Comparison of ENCODE assay signal across 22 cellular contexts in the genomic region with DNA sequence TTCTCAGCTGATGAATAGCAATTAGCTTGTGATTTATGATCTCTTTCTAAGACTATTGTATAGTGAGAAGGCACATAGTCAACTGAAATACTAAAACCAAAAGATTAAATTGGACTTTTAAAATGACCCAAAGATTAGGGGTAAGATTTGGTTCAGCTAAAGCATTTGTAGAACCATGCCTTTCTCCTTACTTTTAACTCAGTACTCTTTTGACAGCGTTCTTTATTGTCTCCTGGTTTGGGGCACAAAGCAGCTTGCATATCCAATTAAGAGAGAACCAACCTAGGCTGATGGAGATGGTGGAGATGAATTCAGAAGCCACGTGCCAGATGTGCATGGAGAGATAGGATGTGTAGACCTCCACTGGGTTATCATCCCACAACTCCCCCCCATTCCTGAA. TPM values are rescaled to one million over a fixed set of nuclear protein-coding genes. Genes with fewer than 3 reads are reported as not detected.
DNase-seq lines count a peak whose midpoint lies in the region; ATAC-seq, FAIRE-seq and TF ChIP-seq lines count a peak whose summit lies in the region.
"Had no signal": no experiment of that assay in that cellular context is flagged by ENCODE, and none has a peak within 500 bp of the region (broad histone marks: within the 10 kb centered on the region; RNA-seq: fewer than 3 reads in every experiment).

No MANE protein-coding gene starts in this region.

- 0 out of 4 replicates have a peak overlapping the region, but pooled peaks of 1 of the 2 experiments have one; percentile 33 for H4K8ac ChIP-seq in IMR-90 (ENCODE audit: low read depth in 2 of 2, low read length in 2 of 2)

- intact Hi-C loops in HepG2 (cut with micrococcal nuclease; ENCODE audit: unreplicated experiment) (no loop called here), right lobe of liver (cut with DNase I) (no loop called here), IMR-90 (cut with micrococcal nuclease) (no loop called here), endothelial cell of umbilical vein (cut with micrococcal nuclease) (no loop called here)

- no peak overlapping the region for H2AK9ac ChIP-seq in IMR-90 (replicated peaks; ENCODE audit: low read depth, low read length, poor library complexity)

- TF ChIP-seq CTCF in HepG2 (CRISPR knock-in tag; IDR thresholded peaks at IDR 0.05) (no peak), right lobe of liver (IDR thresholded peaks at IDR 0.05) (no peak), IMR-90 (conservative IDR thresholded peaks at IDR 0.05; ENCODE audit: low read depth, low read length) (no peak), endothelial cell of umbilical vein (IDR thresholded peaks at IDR 0.05; ENCODE audit: extremely low read depth in 1 of 2, insufficient read depth in 1 of 2, low read depth in 1 of 2, low read length in 2 of 2) (no peak)

- H3K4me2 ChIP-seq in HepG2 (ENCODE audit: low read depth, low read length) (no peak overlapping the region), IMR-90 (ENCODE audit: low read depth, low read length) (no peak overlapping the region), endothelial cell of umbilical vein (ENCODE audit: insufficient read depth, low read length) (no peak overlapping the region)
- H3K4me2 ChIP-seq: GM23338 had no signal

- no peak overlapping the region for H2AFZ ChIP-seq in HepG2 (ENCODE audit: low read length)
- H2AFZ ChIP-seq in IMR-90 (replicated peaks; ENCODE audit: low read length, poor library complexity) = no peak overlapping the region
- no peak overlapping the region for H2AFZ ChIP-seq in endothelial cell of umbilical vein (ENCODE audit: low read depth, low read length)
- H2AFZ ChIP-seq: GM23338 had no signal

- H3K4me3 ChIP-seq in HepG2 (replicated peaks in 1 of 3; ENCODE audit: insufficient read depth in 1 of 3, low read depth in 2 of 3, low read length in 3 of 3) = no peak overlapping the region
- H3K4me3 ChIP-seq in right lobe of liver = no peak overlapping the region
- no peak overlapping the region for H3K4me3 ChIP-seq in IMR-90 (ENCODE audit: insufficient read depth, low read depth, low read length)
- no peak overlapping the region for H3K4me3 ChIP-seq in endothelial cell of umbilical vein (replicated peaks in 1 of 3; ENCODE audit: insufficient read depth in 1 of 3, low read depth in 1 of 3, low read length in 3 of 3)
- H3K4me3 ChIP-seq: GM23338 had no signal

- H3K79me1 ChIP-seq in IMR-90 (ENCODE audit: low read depth in 1 of 2, low read length in 2 of 2) = peaks cover 8 to 19% of the 10 kb centered on the region in 2 experiments; a peak in 3 of 4 replicates

- H3K9ac ChIP-seq in HepG2 (ENCODE audit: insufficient read depth, low read depth, low read length) (no peak overlapping the region), IMR-90 (ENCODE audit: low read depth, low read length) (no peak overlapping the region), endothelial cell of umbilical vein (replicated peaks; ENCODE audit: extremely low read depth, insufficient read depth, low read length) (no peak overlapping the region)

- no peak overlapping the region for H2BK120ac ChIP-seq in IMR-90 (ENCODE audit: low read depth, low read length)

- H4K91ac ChIP-seq in IMR-90 (ENCODE audit: insufficient read depth, low read depth, low read length) = peak overlapping the region; percentile 9; the same call in 1 of the 2 replicates

- H2BK15ac ChIP-seq in IMR-90 (ENCODE audit: low read depth, low read length) = no peak overlapping the region

- H3K23ac ChIP-seq in IMR-90 (ENCODE audit: low read depth, low read length) = no peak overlapping the region

- H3K56ac ChIP-seq in IMR-90 (ENCODE audit: extremely low read depth, insufficient read depth, low read length) = no peak overlapping the region

- dilution Hi-C loops in IMR-90 (cut with HindIII; ENCODE audit: low sequenced_read_pairs, unreplicated experiment) = no loop called here
- dilution Hi-C loops in endothelial cell of umbilical vein (cut with MboI; ENCODE audit: extremely low pct_ligation_motif_present, low sequenced_read_pairs) = no loop called here

- H3K9me3 ChIP-seq in HepG2 (ENCODE audit: low read length) (no peaks in the 10 kb centered on the region), right lobe of liver (no peaks in the 10 kb centered on the region), IMR-90 (ENCODE audit: control insufficient read depth, insufficient read depth, low read length) (no peaks in the 10 kb centered on the region), endothelial cell of umbilical vein (replicated peaks; ENCODE audit: control insufficient read depth, insufficient read depth, low read length) (no peaks in the 10 kb centered on the region)
- H3K9me3 ChIP-seq: BE2C, Caco-2 had no signal

- TF ChIP-seq EP300 in HepG2 (IDR thresholded peaks at IDR 0.05; ENCODE audit: low read depth in 2 of 2, low read length in 2 of 2) (no peak), HepG2 (CRISPR knock-in tag; IDR thresholded peaks at IDR 0.05; ENCODE audit: borderline replicate concordance) (no peak)

- no peaks in the 10 kb centered on the region for H3K4me1 ChIP-seq in HepG2 (ENCODE audit: insufficient read depth, low read length)
- no peaks in the 10 kb centered on the region for H3K4me1 ChIP-seq in right lobe of liver
- peaks cover 5% of the 10 kb centered on the region; the same call in 1 of the 2 replicates for H3K4me1 ChIP-seq in IMR-90 (ENCODE audit: control insufficient read depth, insufficient read depth, low read length)
- H3K4me1 ChIP-seq in endothelial cell of umbilical vein (ENCODE audit: control insufficient read depth, extremely low read depth, insufficient read depth, low read length) = peaks cover 23% of the 10 kb centered on the region
- H3K4me1 ChIP-seq: BE2C, Caco-2 had no signal

- FAIRE-seq in HepG2 (lab: Jason Lieb, UNC) = no peak
- no peak for FAIRE-seq in endothelial cell of umbilical vein (lab: Jason Lieb, UNC)
- FAIRE-seq: D721Med, G401.6, GM12892, GM18507, H54, HTR-8/SVneo had no signal

- H3K36me3 ChIP-seq in HepG2 (replicated peaks in 1 of 2; ENCODE audit: control insufficient read depth in 1 of 2, insufficient read depth in 2 of 2, low read length in 2 of 2) (peaks cover 0 to 9% of the 10 kb centered on the region in 2 experiments; a peak in 1 of 5 replicates), right lobe of liver (peaks cover 0 to 19% (median 5%) of the 10 kb centered on the region in 4 donors), IMR-90 (ENCODE audit: control insufficient read depth, insufficient read depth, low read length) (peaks cover 7% of the 10 kb centered on the region), endothelial cell of umbilical vein (ENCODE audit: control insufficient read depth in 2 of 2, extremely low read depth in 1 of 2, insufficient read depth in 2 of 2, low read length in 2 of 2) (peaks cover 0 to 3% of the 10 kb centered on the region in 2 experiments)

- H3K9me1 ChIP-seq in IMR-90 (ENCODE audit: insufficient read depth, low read length) (peaks cover 6% of the 10 kb centered on the region), endothelial cell of umbilical vein (replicated peaks; ENCODE audit: control insufficient read depth, extremely low read depth, insufficient read depth, low read length) (no peaks in the 10 kb centered on the region)

- TF ChIP-seq RAD21 in HepG2 (CRISPR knock-in tag; IDR thresholded peaks at IDR 0.05) (no peak), IMR-90 (IDR thresholded peaks at IDR 0.05; ENCODE audit: low read length) (no peak)

- no peaks in the 10 kb centered on the region for H3K79me2 ChIP-seq in HepG2 (ENCODE audit: insufficient read depth, low read length)
- no peaks in the 10 kb centered on the region for H3K79me2 ChIP-seq in endothelial cell of umbilical vein (ENCODE audit: control insufficient read depth, insufficient read depth, low read length)

- POLR2A ChIA-PET in HepG2 (lab: Yijun Ruan, JAX) (no interaction called here), IMR-90 (lab: Charles Lee; ENCODE audit: unreplicated experiment) (no interaction called here), endothelial cell of umbilical vein (lab: Charles Lee) (no interaction called here)

- 0 out of 2 replicates have a peak overlapping the region, but pooled peaks have one; percentile 19 for H3K4ac ChIP-seq in IMR-90 (ENCODE audit: low read depth, low read length)

- DNase-seq in HepG2 (ENCODE audit: low spot score) (no peak), right lobe of liver (no peak), IMR-90 (no peak), endothelial cell of umbilical vein (ENCODE audit: low read depth, low spot score) (no peak), SW480 (ENCODE audit: low spot score) (no peak)
- DNase-seq: ACHN; BE2C; C1 segment of cervical spinal cord; Caco-2; CD4-positive, CD25-positive, alpha-beta regulatory T cell; CD8-positive, alpha-beta memory T cell; HCEC 1CT; KG1 had no signal

- ATAC-seq in HepG2 = peak; percentile 33; the same call in 2 of the 3 replicates
- no peak for ATAC-seq in right lobe of liver
- ATAC-seq in IMR-90 (ENCODE audit: low read depth) = no peak
- no peak for ATAC-seq in GM21447 (IDR thresholded peaks at IDR 0.05; ENCODE audit: unreplicated experiment)
- no peak for ATAC-seq in HG03565 (IDR thresholded peaks at IDR 0.05; ENCODE audit: unreplicated experiment)
- ATAC-seq: GM23338 had no signal

- no peak overlapping the region for H2AK5ac ChIP-seq in IMR-90 (ENCODE audit: low read depth, low read length)

- H3K27me3 ChIP-seq in HepG2 (ENCODE audit: control insufficient read depth in 1 of 2, insufficient read depth in 2 of 2, low read length in 2 of 2) = no peaks in the 10 kb centered on the region
- no peaks in the 10 kb centered on the region for H3K27me3 ChIP-seq in right lobe of liver
- no peaks in the 10 kb centered on the region for H3K27me3 ChIP-seq in IMR-90 (ENCODE audit: control insufficient read depth, insufficient read depth, low read length)
- H3K27me3 ChIP-seq in endothelial cell of umbilical vein (ENCODE audit: control insufficient read depth in 2 of 2, insufficient read depth in 2 of 2, low read length in 2 of 2) = no peaks in the 10 kb centered on the region
- H3K27me3 ChIP-seq: BE2C had no signal

- H2BK20ac ChIP-seq in IMR-90 (ENCODE audit: low read depth, low read length) = no peak overlapping the region; the same call in 1 of the 2 replicates

- no peak overlapping the region for H3K27ac ChIP-seq in HepG2 (ENCODE audit: extremely low read length, insufficient read depth, low read length)
- H3K27ac ChIP-seq in right lobe of liver = no peak overlapping the region
- H3K27ac ChIP-seq in IMR-90 (ENCODE audit: insufficient read depth, low read length) = no peak overlapping the region
- H3K27ac ChIP-seq in endothelial cell of umbilical vein (ENCODE audit: insufficient read depth, low read depth, low read length) = no peak overlapping the region

- in situ Hi-C loops in HepG2 (cut with HindIII; ENCODE audit: extremely low pct_ligation_motif_present, low pct_unique_long_range_greater_than_20kb) (no loop called here), IMR-90 (cut with MboI; ENCODE audit: low sequenced_read_pairs) (no loop called here)

- BruUV-seq in HepG2 (replicated peaks; lab: Mats Ljungman, UMichigan) (no TSS peak), IMR-90 (replicated peaks; lab: Mats Ljungman, UMichigan) (no TSS peak), endothelial cell of umbilical vein (replicated peaks; lab: Mats Ljungman, UMichigan) (no TSS peak)

- no peak overlapping the region for H2BK5ac ChIP-seq in IMR-90 (ENCODE audit: low read depth, low read length, poor library complexity, severe bottlenecking)

- CTCF ChIA-PET in HepG2 (lab: Yijun Ruan, JAX; ENCODE audit: low intra/inter-chr PET ratio, low total read pairs) = no interaction called here
- CTCF ChIA-PET in IMR-90 (lab: Yijun Ruan, JAX) = interaction anchor here (0.5 to 1.7 kb wide), 3 partner anchors 12 to 229 kb away, joined by 3 read pairs; no protein-coding TSS in a partner anchor
- CTCF ChIA-PET in endothelial cell of umbilical vein (lab: Charles Lee) = interaction anchor here (0.9 to 3.7 kb wide), 4 partner anchors 9 to 45 kb away, joined by 3 to 24 read pairs (median 4); partner anchors contain the start of gene FHIP2A

- no peak overlapping the region for H4K5ac ChIP-seq in IMR-90 (ENCODE audit: low read depth, low read length)

- H3K18ac ChIP-seq in IMR-90 (ENCODE audit: low read depth, low read length) = no peak overlapping the region

- no peaks in the 10 kb centered on the region for H4K20me1 ChIP-seq in HepG2 (ENCODE audit: insufficient read depth, low read length)
- H4K20me1 ChIP-seq in IMR-90 (ENCODE audit: insufficient read depth, low read length) = no peaks in the 10 kb centered on the region
- H4K20me1 ChIP-seq in endothelial cell of umbilical vein (replicated peaks; ENCODE audit: control insufficient read depth, extremely low read depth, insufficient read depth, low read length) = no peaks in the 10 kb centered on the region

- H3K14ac ChIP-seq in IMR-90 (replicated peaks; ENCODE audit: low read depth, low read length) = no peak overlapping the region

- WGBS in HepG2 (ENCODE audit: low lambda C conversion rate) = 87% methylated on average over 2 of the region's 2 CpGs
- WGBS in right lobe of liver (ENCODE audit: insufficient coverage, low coverage, low lambda C conversion rate, missing lambda C conversion rate) = 91% methylated on average over 2 of the region's 2 CpGs
- WGBS in IMR-90 (ENCODE audit: extremely low coverage in 2 of 2, insufficient read length in 1 of 2), 2 experiments = no CpG with 5 or more reads among the region's 2 CpGs

- TF ChIP-seq POLR2A in HepG2 (IDR thresholded peaks at IDR 0.05; ENCODE audit: insufficient read depth in 1 of 2, low read depth in 2 of 2, low read length in 2 of 2) = no peak
- TF ChIP-seq POLR2A in right lobe of liver (IDR thresholded peaks at IDR 0.05) = no peak
- no peak for TF ChIP-seq POLR2A in IMR-90 (IDR thresholded peaks at IDR 0.05; ENCODE audit: low read depth, low read length)
- no peak for TF ChIP-seq POLR2A in endothelial cell of umbilical vein (IDR thresholded peaks at IDR 0.05; ENCODE audit: low read depth, low read length)

RNA-seq across cellular contexts. Expression of gene FHIP2A, which starts 45.8 kb away (rescaled TPM):
- 8.3 and 9.0 TPM in 2 replicates for total RNA-seq in HepG2 (2016; rRNA removed; fragmentation: Illumina TruSeq; extraction: Trizol)
- 4.8 and 5.0 TPM in 2 replicates for total RNA-seq in HepG2 (2016; cell fraction: cytosol; rRNA removed; fragmentation: Illumina TruSeq; extraction: Trizol; ENCODE audit: low read depth)
- total RNA-seq in HepG2 (2016; cell fraction: insoluble cytoplasmic fraction; rRNA removed; fragmentation: Illumina TruSeq; extraction: Trizol) = 8.7 and 10.3 TPM in 2 replicates
- 4.4 and 5.4 TPM in 2 replicates for total RNA-seq in HepG2 (2016; cell fraction: membrane; rRNA removed; fragmentation: Illumina TruSeq; extraction: Trizol)
- 12.4 and 13.8 TPM in 2 replicates for total RNA-seq in HepG2 (2016; cell fraction: nucleus; rRNA removed; fragmentation: Illumina TruSeq; extraction: Trizol)
- 6.2 and 6.5 TPM in 2 replicates for polyA plus RNA-seq in HepG2 (2011; rRNA removed)
- polyA plus RNA-seq in HepG2 (2011; cell fraction: cytosol; rRNA removed) = 1.2 and 2.5 TPM in 2 replicates
- 10.0 and 11.4 TPM in 2 replicates for polyA plus RNA-seq in HepG2 (2011; cell fraction: nucleus; rRNA removed)
- 4.2 and 5.2 TPM in 2 replicates for polyA plus RNA-seq in HepG2 (2012)
- 0.26 and 0.31 TPM in 2 replicates for polyA plus RNA-seq in HepG2 (2016; cell fraction: cytosol; fragmentation: Illumina TruSeq; extraction: Trizol; ENCODE audit: low read depth)
- 5.8 and 6.1 TPM in 2 replicates for polyA plus RNA-seq in HepG2 (2016; cell fraction: insoluble cytoplasmic fraction; fragmentation: Illumina TruSeq; extraction: Trizol; ENCODE audit: low read depth)
- polyA plus RNA-seq in HepG2 (2016; cell fraction: membrane; fragmentation: Illumina TruSeq; extraction: Trizol; ENCODE audit: low read depth) = 0.65 and 1.7 TPM in 2 replicates
- 17.4 and 23.7 TPM in 2 replicates for polyA plus RNA-seq in HepG2 (2016; cell fraction: nucleus; fragmentation: Illumina TruSeq; extraction: Trizol; ENCODE audit: insufficient read depth, low read depth)
- polyA minus RNA-seq in HepG2 (2011; rRNA and poly(A)+ RNA removed; ENCODE audit: low replicate concordance) = 9.9 and 17.5 TPM in 2 replicates
- polyA minus RNA-seq in HepG2 (2011; cell fraction: cytosol; rRNA and poly(A)+ RNA removed) = 11.0 and 15.0 TPM in 2 replicates
- 30.1 and 31.0 TPM in 2 replicates for polyA minus RNA-seq in HepG2 (2011; cell fraction: nucleus; rRNA and poly(A)+ RNA removed)
- 10 to 100 TPM; 17.4 to 22.8 (median 21.7) TPM for total RNA-seq in right lobe of liver
- 16.5 and 21.7 TPM in 2 replicates for total RNA-seq in IMR-90 (2012; rRNA removed)
- 8.9 and 10.7 TPM in 2 replicates for polyA plus RNA-seq in IMR-90 (2012; rRNA removed)
- polyA plus RNA-seq in IMR-90 (2012; cell fraction: cytosol; rRNA removed) = 2.5 and 7.1 TPM in 2 replicates
- 39.6 and 46.5 TPM in 2 replicates for polyA plus RNA-seq in IMR-90 (2012; cell fraction: nucleus; rRNA removed; ENCODE audit: low replicate concordance)
- total RNA-seq in endothelial cell of umbilical vein = 34.8 and 39.6 TPM in 2 replicates
- 10.5 and 13.3 TPM in 2 replicates for polyA plus RNA-seq in endothelial cell of umbilical vein
- 8.3 and 8.7 TPM in 2 replicates for polyA plus RNA-seq in endothelial cell of umbilical vein (2011; cell fraction: cytosol; rRNA removed)
- polyA plus RNA-seq in endothelial cell of umbilical vein (2011; cell fraction: nucleus; rRNA removed) = 50.7 and 58.3 TPM in 2 replicates
- 21.1 and 24.6 TPM in 2 replicates for polyA plus RNA-seq in endothelial cell of umbilical vein (2012)
- 30.5 and 39.0 TPM in 2 replicates for polyA minus RNA-seq in endothelial cell of umbilical vein
- 18.3 TPM for polyA minus RNA-seq in endothelial cell of umbilical vein (2011; cell fraction: cytosol; rRNA and poly(A)+ RNA removed)
- polyA minus RNA-seq in endothelial cell of umbilical vein (2011; cell fraction: nucleus; rRNA and poly(A)+ RNA removed) = 59.9 and 64.7 TPM in 2 replicates
